Comparison of ENCODE assay signal across 9 cellular contexts in the genomic region with DNA sequence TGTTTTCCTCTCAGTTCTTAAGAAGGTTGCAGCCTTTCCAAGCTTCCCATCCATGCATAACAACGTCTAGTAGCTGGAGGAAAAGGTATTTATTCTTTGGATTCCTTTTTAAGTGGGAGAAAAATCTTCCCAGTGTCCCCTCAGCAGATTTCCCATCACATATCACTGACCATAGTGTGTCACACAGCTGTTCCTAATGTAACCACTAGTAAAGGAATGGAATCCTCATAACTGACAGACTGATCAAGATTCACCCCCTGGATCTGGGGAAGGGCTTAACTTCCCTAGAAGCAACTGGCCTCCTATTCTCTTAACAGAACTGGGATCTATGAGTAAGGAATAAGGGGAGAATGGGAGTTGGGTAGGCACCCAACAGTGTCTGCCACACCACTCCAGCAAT.
"Had no signal": no experiment of that assay in that cellular context is flagged by ENCODE, and none has a peak within 500 bp of the region (broad histone marks: within the 10 kb centered on the region; RNA-seq: fewer than 3 reads in every experiment).

No MANE protein-coding gene starts in this region.

- H3K4me1 Mint-ChIP-seq: H9, IgD-negative memory B cell had no signal

- H2AFZ ChIP-seq: GM23248 had no signal

- H3K9ac ChIP-seq: GM23248 had no signal

- H3K27ac Mint-ChIP-seq: H9, IgD-negative memory B cell had no signal

- H3K4me3 ChIP-seq: GM23248 had no signal

- FAIRE-seq: H54, HepG2 had no signal

- ATAC-seq: HepG2 had no signal

- H3K27ac ChIP-seq: GM23248, HL-60 had no signal

- H3K4me3 Mint-ChIP-seq: H9, IgD-negative memory B cell had no signal

- DNase-seq: GM23248, GOT3, H9, HCEC 1CT, KBM-7 had no signal

- H3K36me3 Mint-ChIP-seq: IgD-negative memory B cell had no signal
